Comparison of ENCODE assay signal across 8 cellular contexts in genomic region chr3:52896613-52897012, GRCh38. TPM values are rescaled to one million over a fixed set of nuclear protein-coding genes. Genes with fewer than 3 reads are reported as not detected.
DNase-seq lines count a peak whose midpoint lies in the region; ATAC-seq and TF ChIP-seq lines count a peak whose summit lies in the region.

No MANE protein-coding gene starts in this region.

- H3K27me3 ChIP-seq in DOHH2 (ENCODE audit: control insufficient read depth, low read length) (no peaks in the 10 kb centered on the region), MG63 (no peaks in the 10 kb centered on the region), colonic mucosa (no peaks in the 10 kb centered on the region)

- intact Hi-C loops in colonic mucosa (cut with DNase I): no loop called here
- intact Hi-C loops in natural killer cell (cut with micrococcal nuclease): no loop called here

- H3K27ac ChIP-seq in DOHH2 (ENCODE audit: low read depth, low read length): peak overlapping the region; percentile 24; the same call in 1 of the 2 replicates
- no peak overlapping the region for H3K27ac ChIP-seq in colonic mucosa

- peak overlapping the region; percentile 90 for H3K4me3 Mint-ChIP-seq in natural killer cell

- H3K36me3 Mint-ChIP-seq in natural killer cell: no peaks in the 10 kb centered on the region

- peaks cover 3% of the 10 kb centered on the region for H3K36me3 ChIP-seq in DOHH2 (ENCODE audit: control insufficient read depth, low read length)
- no peaks in the 10 kb centered on the region for H3K36me3 ChIP-seq in MG63
- no peaks in the 10 kb centered on the region for H3K36me3 ChIP-seq in colonic mucosa

- DNase-seq in MG63 (no peak), colonic mucosa (no peak), natural killer cell (no peak), NK-92 (lab: John Stamatoyannopoulos, UW; ENCODE audit: unreplicated experiment) (no peak), NCI-H1436 (lab: John Stamatoyannopoulos, UW) (no peak), midbrain (lab: John Stamatoyannopoulos, UW) (no peak)
- DNase-seq in activated CD8-positive, alpha-beta memory T cell treated with anti-CD3 and anti-CD28 coated beads, Interleukin-2, amount 50 U/mL, for 48 hours: no peak

- peak overlapping the region; percentile 97 for H3K4me2 ChIP-seq in DOHH2 (ENCODE audit: low read length)

- H3K4me1 Mint-ChIP-seq in natural killer cell: peaks cover 32 to 44% of the 10 kb centered on the region in 2 donors

- peaks cover 4% of the 10 kb centered on the region; the same call in 1 of the 2 replicates for H3F3A ChIP-seq in DOHH2 (ENCODE audit: control insufficient read depth, insufficient read depth)

- H3K4me3 ChIP-seq in DOHH2 (ENCODE audit: low read length): peak overlapping the region; percentile 90
- peak overlapping the region; percentile 62 for H3K4me3 ChIP-seq in MG63
- peak overlapping the region; percentile 83 for H3K4me3 ChIP-seq in colonic mucosa

- no peak for ATAC-seq in natural killer cell

- no peaks in the 10 kb centered on the region for H3K27me3 Mint-ChIP-seq in natural killer cell (ENCODE audit: low read depth in 2 of 2)

- H3K9me2 ChIP-seq in DOHH2 (replicated peaks; ENCODE audit: control insufficient read depth, low read length): no peaks in the 10 kb centered on the region

- H3K79me2 ChIP-seq in DOHH2 (ENCODE audit: control insufficient read depth, low read length): peaks cover 50% of the 10 kb centered on the region

- H3K9me3 Mint-ChIP-seq in natural killer cell: no peaks in the 10 kb centered on the region

- peaks cover 57% of the 10 kb centered on the region for H3K4me1 ChIP-seq in DOHH2 (ENCODE audit: control insufficient read depth, low read length)
- H3K4me1 ChIP-seq in colonic mucosa: no peaks in the 10 kb centered on the region

- H3K9me3 ChIP-seq in DOHH2 (ENCODE audit: control insufficient read depth, insufficient read depth, low read length): no peaks in the 10 kb centered on the region
- H3K9me3 ChIP-seq in MG63: no peaks in the 10 kb centered on the region
- H3K9me3 ChIP-seq in colonic mucosa: no peaks in the 10 kb centered on the region

- H4K20me1 ChIP-seq in DOHH2 (ENCODE audit: control insufficient read depth, insufficient read depth, low read depth, low read length): peaks cover 4% of the 10 kb centered on the region; the same call in 1 of the 2 replicates

- peak overlapping the region; percentile 84 to 88 for H3K9ac ChIP-seq in colonic mucosa (ENCODE audit: low read depth in 2 of 2, low read length in 2 of 2)

- no peak for TF ChIP-seq CTCF in DOHH2 (IDR thresholded peaks at IDR 0.05; ENCODE audit: low read depth, low read length, poor library complexity, severe bottlenecking)
- no peak for TF ChIP-seq CTCF in colonic mucosa (IDR thresholded peaks at IDR 0.05)
- no peak for TF ChIP-seq CTCF in natural killer cell (IDR thresholded peaks at IDR 0.05)

- H3K27ac Mint-ChIP-seq in natural killer cell: peak overlapping the region; percentile 51 to 92

RNA-seq across cellular contexts. Expression of gene STIMATE, which starts 0.7 kb away (rescaled TPM):
- total RNA-seq in MG63 (2014; rRNA removed; shearing (Covaris generic); ENCODE audit: low replicate concordance): 2.1 and 4.2 TPM in 2 replicates
- total RNA-seq in colonic mucosa: 10 to 100 TPM in 1 of 2 donors, 1 to 10 TPM in 1; 7.4 to 15.3 TPM
- 10 to 100 TPM; 24.6 to 35.0 (median 33.1) TPM for total RNA-seq in natural killer cell
